15 cellular contexts compared by ENCODE assay signal in genomic region chr20:22744341-22745193, GRCh38.
"Had no signal": no experiment of that assay in that cellular context is flagged by ENCODE, and none has a peak within 500 bp of the region (broad histone marks: within the 10 kb centered on the region; RNA-seq: fewer than 3 reads in every experiment).

No MANE protein-coding gene starts in this region.

- H3K27me3 ChIP-seq: heart left ventricle, tibial artery, vagina had no signal

- ATAC-seq: activated CD4-positive, alpha-beta T cell treated with anti-CD3 and anti-CD28 coated beads for 36 hours; activated CD8-positive, alpha-beta T cell treated with anti-CD3 and anti-CD28 coated beads for 36 hours; heart left ventricle; left ventricle myocardium superior had no signal

- H3K27ac ChIP-seq: esophagus muscularis mucosa, heart left ventricle, vagina, WERI-Rb-1 had no signal

- H3K4me1 ChIP-seq: heart left ventricle had no signal

- H3K4me3 ChIP-seq: esophagus muscularis mucosa, heart left ventricle, tibial artery, vagina had no signal

- H3K36me3 ChIP-seq: esophagus muscularis mucosa, heart left ventricle, tibial artery, vagina, WERI-Rb-1 had no signal

- DNase-seq: activated CD4-positive, alpha-beta T cell treated with anti-CD3 and anti-CD28 coated beads for 36 hours; activated CD8-positive, alpha-beta memory T cell treated with anti-CD3 and anti-CD28 coated beads, Interleukin-2, amount 50 U/mL, for 4 hours; activated CD8-positive, alpha-beta T cell treated with anti-CD3 and anti-CD28 coated beads for 36 hours; activated naive CD4-positive, alpha-beta T cell treated with anti-CD3 and anti-CD28 coated beads for 36 hours; central memory CD4-positive, alpha-beta T cell; heart left ventricle; kidney; left ventricle myocardium superior; nephron progenitor cell; small intestine; T-helper 1 cell; tibial artery; WERI-Rb-1 had no signal

- H3K9me3 ChIP-seq: tibial artery, vagina had no signal
